ENCODE assay signal across 10 cellular contexts in the genomic region with DNA sequence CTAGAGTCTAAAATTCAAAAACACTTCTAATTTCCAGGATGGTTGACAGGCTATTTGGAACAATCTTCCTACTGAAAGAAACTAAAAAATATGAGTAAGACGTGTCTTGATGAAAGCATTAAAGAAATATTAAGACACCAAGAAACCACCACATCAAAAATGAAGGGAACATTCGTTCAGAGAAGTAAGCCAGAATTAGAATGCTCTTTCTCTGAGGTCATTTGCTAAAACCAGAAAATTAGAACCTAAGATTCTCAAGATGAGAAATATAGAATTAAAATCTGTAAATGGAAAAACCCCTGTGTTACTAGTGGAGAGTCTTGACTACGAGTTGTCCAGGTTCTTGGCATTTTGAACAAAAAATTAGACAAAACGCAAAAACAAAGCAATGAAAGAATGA.
"Had no signal": no experiment of that assay in that cellular context is flagged by ENCODE, and none has a peak within 500 bp of the region (broad histone marks: within the 10 kb centered on the region; RNA-seq: fewer than 3 reads in every experiment).

No MANE protein-coding gene starts in this region.

- H3K9me3 ChIP-seq: HAP-1 had no signal

- H2AFZ ChIP-seq: GM23248, GM23338 had no signal

- DNase-seq: GM23248, GOT3, H7, H9, HCEC 1CT, HFFc6 had no signal

- H3K27ac ChIP-seq: GM23248 had no signal

- H3K4me3 Mint-ChIP-seq: GM23338, H9, HFFc6 had no signal

- H3K27ac Mint-ChIP-seq: GM23338, H9, HFFc6 had no signal

- FAIRE-seq: H1, H54 had no signal

- H3K4me1 Mint-ChIP-seq: GM23338 had no signal

- H3K4me2 ChIP-seq: GM23338 had no signal

- H3K4me3 ChIP-seq: GM23248, GM23338, HAP-1 had no signal

- H3K9ac ChIP-seq: GM23248 had no signal

- H3K36me3 ChIP-seq: HAP-1 had no signal

- H3K9me3 Mint-ChIP-seq: GM23338, H9, HFFc6 had no signal
